ENCODE assay signal across 13 cellular contexts in genomic region chr2:150729495-150729955, GRCh38.
A peak's percentile ranks its signal among the peaks of the same experiment; 100 is the strongest.
DNase-seq lines count a peak whose midpoint lies in the region; ATAC-seq and TF ChIP-seq lines count a peak whose summit lies in the region.
"Had no signal": no experiment of that assay in that cellular context is flagged by ENCODE, and none has a peak within 500 bp of the region (broad histone marks: within the 10 kb centered on the region; RNA-seq: fewer than 3 reads in every experiment).

No MANE protein-coding gene starts in this region.

- H3K27ac Mint-ChIP-seq in Calu3 (ENCODE audit: unreplicated experiment): no peak overlapping the region

- peak overlapping the region; percentile 55 for H3K4me3 ChIP-seq in OCI-LY3 (ENCODE audit: low read length)
- H3K4me3 ChIP-seq: lung had no signal

- ATAC-seq in GM18508 (IDR thresholded peaks at IDR 0.05; ENCODE audit: insufficient read depth, unreplicated experiment) (peak; percentile 78), GM21447 (IDR thresholded peaks at IDR 0.05; ENCODE audit: unreplicated experiment) (peak; percentile 66), HG03045 (IDR thresholded peaks at IDR 0.05; ENCODE audit: unreplicated experiment) (peak; percentile 81)

- intact Hi-C loops in Calu3 (cut with micrococcal nuclease; ENCODE audit: unreplicated experiment): no loop called here

- no peaks in the 10 kb centered on the region for H3K79me2 ChIP-seq in OCI-LY3 (ENCODE audit: low read length)
- H3K79me2 ChIP-seq: parathyroid adenoma had no signal

- H3K27ac ChIP-seq in OCI-LY3 (ENCODE audit: low read length): peak overlapping the region; percentile 81
- H3K27ac ChIP-seq: parathyroid adenoma had no signal

- H3K4me1 ChIP-seq in OCI-LY3 (ENCODE audit: low read length): peaks cover 32% of the 10 kb centered on the region
- H3K4me1 ChIP-seq: parathyroid adenoma had no signal

- peak overlapping the region; percentile 82 for H3K4me2 ChIP-seq in OCI-LY3 (ENCODE audit: low read length)

- H3K36me3 ChIP-seq in OCI-LY3 (replicated peaks; ENCODE audit: low read depth, low read length): peaks cover 17% of the 10 kb centered on the region

- H3K4me1 Mint-ChIP-seq in Calu3 (ENCODE audit: low read depth, unreplicated experiment): no peaks in the 10 kb centered on the region

- TF ChIP-seq CTCF in OCI-LY3 (IDR thresholded peaks at IDR 0.05; ENCODE audit: low read depth, low read length) (no peak), Calu3 (IDR thresholded peaks at IDR 0.05; ENCODE audit: unreplicated experiment) (no peak)

- peak overlapping the region; percentile 43; the same call in 1 of the 2 replicates for H3K9ac ChIP-seq in OCI-LY3 (ENCODE audit: low read length)
- H3K9ac ChIP-seq: parathyroid adenoma had no signal

- H2AFZ ChIP-seq in OCI-LY3 (ENCODE audit: low read depth, low read length): no peak overlapping the region
- H2AFZ ChIP-seq: parathyroid adenoma had no signal

- H3K27me3 Mint-ChIP-seq in Calu3 (ENCODE audit: unreplicated experiment): no peaks in the 10 kb centered on the region

- peaks cover 3% of the 10 kb centered on the region; the same call in 1 of the 2 replicates for H3K9me3 ChIP-seq in OCI-LY3 (ENCODE audit: insufficient read depth, low read length)

- H3K36me3 Mint-ChIP-seq in Calu3 (ENCODE audit: insufficient read depth, unreplicated experiment): no peaks in the 10 kb centered on the region

- H3K4me3 Mint-ChIP-seq in Calu3 (ENCODE audit: low read depth, unreplicated experiment): no peak overlapping the region

- H4K20me1 ChIP-seq in OCI-LY3 (ENCODE audit: insufficient read depth, low read length): no peaks in the 10 kb centered on the region

- no peak for DNase-seq in Kasumi-1 (lab: John Stamatoyannopoulos, UW)
- no peak for DNase-seq in HT-29 (ENCODE audit: low spot score)
- DNase-seq in amniotic stem cell (lab: John Stamatoyannopoulos, UW): no peak
- no peak for DNase-seq in Calu3
- DNase-seq: activated CD8-positive, alpha-beta memory T cell treated with anti-CD3 and anti-CD28 coated beads for 24 hours; NCI-H187; OCI-M1 had no signal

- H3K9me3 Mint-ChIP-seq in Calu3 (ENCODE audit: low read depth, unreplicated experiment): peaks cover 2% of the 10 kb centered on the region

- H3K27me3 ChIP-seq in OCI-LY3 (ENCODE audit: low read depth, low read length): no peaks in the 10 kb centered on the region

- BruUV-seq in Calu3 (replicated peaks; lab: Mats Ljungman, UMichigan): no TSS peak

- CTCF ChIA-PET in Calu3 (lab: Charles Lee): no interaction called here
